Comparison of ENCODE assay signal across 8 cellular contexts in genomic region chr6:41591859-41592502, GRCh38. TPM values are rescaled to one million over a fixed set of nuclear protein-coding genes. Genes with fewer than 3 reads are reported as not detected.
DNase-seq lines count a peak whose midpoint lies in the region; ATAC-seq and TF ChIP-seq lines count a peak whose summit lies in the region.

No MANE protein-coding gene starts in this region.

- no peaks in the 10 kb centered on the region for H3K4me1 ChIP-seq in lung (ENCODE audit: control insufficient read depth in 2 of 2, insufficient read depth in 2 of 2, low read length in 2 of 2)

- H3K9me3 ChIP-seq in AG04450 (ENCODE audit: control insufficient read depth, insufficient read depth, low read length) (no peaks in the 10 kb centered on the region), lung (ENCODE audit: control insufficient read depth in 2 of 2, insufficient read depth in 1 of 2, low read length in 1 of 2) (no peaks in the 10 kb centered on the region)

- no peak overlapping the region for H3K27ac ChIP-seq in AG04450 (ENCODE audit: low read depth, low read length)
- H3K27ac ChIP-seq in lung (ENCODE audit: low read depth in 1 of 2, low read length in 1 of 2): no peak overlapping the region

- CTCF ChIA-PET in AG04450 (lab: Charles Lee): interaction anchor here (0.6 to 14.3 kb wide), 13 partner anchors 8 to 221 kb away, joined by 3 to 195 read pairs (median 5); no protein-coding TSS in a partner anchor

- H3K4me3 ChIP-seq in AG04450 (ENCODE audit: low read depth, low read length) (no peak overlapping the region), lung (no peak overlapping the region)

- H3K36me3 ChIP-seq in lung (ENCODE audit: control insufficient read depth in 2 of 2, insufficient read depth in 2 of 2, low read length in 2 of 2): peaks cover 0 to 55% of the 10 kb centered on the region in 2 donors

- 10 to 13% methylated on average over 7 of the region's 7 CpGs for WGBS in lung, 2 donors

- POLR2A ChIA-PET in AG04450 (lab: Yijun Ruan, JAX): no interaction called here

- peak; percentile 93 for TF ChIP-seq CTCF in AG04450 (IDR thresholded peaks at IDR 0.05; ENCODE audit: low read depth, low read length)
- peak; percentile 84 for TF ChIP-seq CTCF in lung (IDR thresholded peaks at IDR 0.05; ENCODE audit: control extremely low read depth, extremely low read depth)

- H3K27me3 ChIP-seq in AG04450 (ENCODE audit: control insufficient read depth, insufficient read depth, low read length) (no peaks in the 10 kb centered on the region), lung (ENCODE audit: control insufficient read depth, insufficient read depth) (no peaks in the 10 kb centered on the region)

- peak; percentile 27 for DNase-seq in AG04450 (ENCODE audit: low read depth, low spot score)
- peak; percentile 96 for DNase-seq in GM19240 (ENCODE audit: insufficient read length, low spot score)
- peak; percentile 42 for DNase-seq in NCI-H526 treated with DMSO at 0.1 percent for 48 hours (lab: John Stamatoyannopoulos, UW)
- peak; percentile 77 for DNase-seq in activated CD4-positive, alpha-beta T cell treated with anti-CD3 and anti-CD28 coated beads, Interleukin-2, amount 50 U/mL, for 1 hour
- DNase-seq in dedifferentiated amniotic fluid mesenchymal stem cell (ENCODE audit: extremely low spot score): peak; percentile 46
- DNase-seq in lung (ENCODE audit: low spot score): peak; percentile 78
- DNase-seq in stimulated activated CD8-positive, alpha-beta memory T cell treated with anti-CD3 and anti-CD28 coated beads, Interleukin-15, amount 100 ng/mL, for 1 hour (ENCODE audit: low read depth): peak; percentile 76

- ATAC-seq in lung (ENCODE audit: insufficient read depth, low FRiP score): peak; percentile 55
- ATAC-seq in GM21390 (IDR thresholded peaks at IDR 0.05; ENCODE audit: unreplicated experiment): no peak

RNA-seq across cellular contexts. Expression of gene FOXP4, which starts 45.8 kb away (rescaled TPM):
- 1.9 and 3.1 TPM in 2 replicates for polyA plus RNA-seq in AG04450 (2011; rRNA removed)
- polyA minus RNA-seq in AG04450 (2011; rRNA and poly(A)+ RNA removed): 3.9 and 5.2 TPM in 2 replicates
- 10 to 100 TPM; 22.6 to 35.0 TPM for total RNA-seq in lung
- 10 to 100 TPM; 12.8 to 21.7 TPM for polyA plus RNA-seq in lung

RNA-seq across cellular contexts. Expression of gene MDFI, which starts 46.3 kb away (rescaled TPM):
- polyA plus RNA-seq in AG04450 (2011; rRNA removed) (0.19 and 0.35 TPM in 2 replicates), lung (10 to 100 TPM; 16.4 to 21.8 TPM)
- polyA minus RNA-seq in AG04450 (2011; rRNA and poly(A)+ RNA removed): not detected in 2 replicates
- 10 to 100 TPM; 22.1 to 36.4 TPM for total RNA-seq in lung

Comparison
In these comparisons a context has a peak if more than half of its experiments do, and no peak if none do; other contexts are left out.
1. DNase-seq: peak in every context shown above with its lines; median percentile 96 in GM19240; 78 in lung; 77 in activated CD4-positive, alpha-beta T cell treated with anti-CD3 and anti-CD28 coated beads, Interleukin-2, amount 50 U/mL, for 1 hour; 76 in stimulated activated CD8-positive, alpha-beta memory T cell treated with anti-CD3 and anti-CD28 coated beads, Interleukin-15, amount 100 ng/mL, for 1 hour; 46 in dedifferentiated amniotic fluid mesenchymal stem cell; 42 in NCI-H526 treated with DMSO at 0.1 percent for 48 hours; 27 in AG04450.
2. RNA of gene MDFI, which starts 46.3 kb away (polyA plus RNA-seq): 16.4 to 21.8 TPM in lung; 0.19 to 0.35 TPM in AG04450; every median in the first group is over 10 times any median in the second.